ENCODE assay signal across 11 cellular contexts in the genomic region with DNA sequence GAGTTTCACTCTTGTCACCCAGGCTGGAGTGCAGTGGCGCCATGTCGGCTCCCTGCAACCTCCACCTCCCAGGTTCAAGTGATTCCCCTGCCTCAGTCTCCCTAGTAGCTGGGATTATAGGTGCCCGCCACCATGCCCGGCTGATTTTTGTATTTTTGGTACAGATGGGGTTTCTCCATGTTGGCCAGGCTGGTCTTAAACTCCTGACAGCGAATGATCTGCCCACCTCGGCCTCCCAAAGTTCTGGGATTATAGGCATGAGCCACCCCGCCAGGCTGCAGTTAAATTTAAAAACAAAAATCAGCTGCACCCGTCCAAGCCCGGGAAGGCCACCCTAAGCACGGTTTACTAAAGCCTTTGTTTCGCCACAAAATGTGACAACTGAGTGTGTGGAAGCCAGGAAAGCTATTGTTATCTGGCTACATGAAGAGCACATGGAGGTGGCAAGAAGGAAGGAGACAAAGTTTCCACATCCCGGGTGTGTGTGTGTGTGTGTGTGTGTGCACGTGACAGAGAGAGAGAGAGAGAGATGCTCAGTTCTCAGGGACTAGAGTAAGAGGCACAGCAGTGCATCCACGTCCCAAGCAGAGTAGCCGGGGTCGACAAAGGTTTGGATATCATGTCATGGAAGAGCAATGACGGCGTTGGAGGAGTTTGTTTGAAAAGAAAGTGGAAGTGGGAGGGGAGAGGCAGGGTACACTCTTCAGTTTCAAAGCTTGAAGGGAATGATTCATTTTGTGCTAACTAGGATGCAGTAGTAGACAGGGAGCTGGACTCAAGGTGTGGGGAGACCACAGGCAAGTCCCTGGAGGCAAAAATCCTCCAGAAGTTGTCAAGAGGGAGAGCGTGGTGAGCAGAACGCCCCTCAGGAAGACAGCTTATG. TPM values are rescaled to one million over a fixed set of nuclear protein-coding genes. Genes with fewer than 3 reads are reported as not detected.
DNase-seq lines count a peak whose midpoint lies in the region; ATAC-seq lines count a peak whose summit lies in the region.
"Had no signal": no experiment of that assay in that cellular context is flagged by ENCODE, and none has a peak within 500 bp of the region (broad histone marks: within the 10 kb centered on the region; RNA-seq: fewer than 3 reads in every experiment).

No MANE protein-coding gene starts in this region.

- no peaks in the 10 kb centered on the region for H3K9me3 Mint-ChIP-seq in activated CD4-positive, alpha-beta memory T cell treated with anti-CD3 and anti-CD28 coated beads, Interleukin-2, amount 10 ng/mL, durations not matched to agents 7 days and 5 days
- H3K9me3 Mint-ChIP-seq: WTC11 had no signal

- peak overlapping the region; percentile 63 for H3K4me3 Mint-ChIP-seq in activated CD4-positive, alpha-beta memory T cell treated with anti-CD3 and anti-CD28 coated beads, Interleukin-2, amount 10 ng/mL, durations not matched to agents 7 days and 5 days
- H3K4me3 Mint-ChIP-seq: WTC11 had no signal

- no peaks in the 10 kb centered on the region for H3K27me3 Mint-ChIP-seq in activated CD4-positive, alpha-beta memory T cell treated with anti-CD3 and anti-CD28 coated beads, Interleukin-2, amount 10 ng/mL, durations not matched to agents 7 days and 5 days

- POLR2A ChIA-PET in activated CD4-positive, alpha-beta memory T cell treated with anti-CD3 and anti-CD28 coated beads, Interleukin-2, amount 10 ng/mL, durations not matched to agents 7 days and 5 days (lab: Charles Lee), result interaction anchor here (1.0 to 15.5 kb wide), 10 partner anchors 9 to 530 kb away, joined by 3 to 335 read pairs (median 5); partner anchors contain the start of genes ATG16L1, EIF4E2, INPP5D and TIGD1

- peak overlapping the region; percentile 97 for H3K27ac Mint-ChIP-seq in activated CD4-positive, alpha-beta memory T cell treated with anti-CD3 and anti-CD28 coated beads, Interleukin-2, amount 10 ng/mL, durations not matched to agents 7 days and 5 days
- H3K27ac Mint-ChIP-seq: WTC11 had no signal

- CTCF ChIA-PET in activated CD4-positive, alpha-beta memory T cell treated with anti-CD3 and anti-CD28 coated beads, Interleukin-2, amount 10 ng/mL, durations not matched to agents 7 days and 5 days (lab: Charles Lee), result interaction anchor here (0.5 to 4.4 kb wide), 4 partner anchors 12 to 188 kb away, joined by 3 to 33 read pairs (median 3); partner anchors contain the start of gene INPP5D

- H3K36me3 Mint-ChIP-seq in activated CD4-positive, alpha-beta memory T cell treated with anti-CD3 and anti-CD28 coated beads, Interleukin-2, amount 10 ng/mL, durations not matched to agents 7 days and 5 days (ENCODE audit: low read depth), result peaks cover 67% of the 10 kb centered on the region
- H3K36me3 Mint-ChIP-seq: WTC11 had no signal

- no peak for ATAC-seq in GM21526 (IDR thresholded peaks at IDR 0.05; ENCODE audit: low FRiP score, unreplicated experiment)
- ATAC-seq: WTC11 had no signal

- DNase-seq in stimulated activated CD4-positive, alpha-beta T cell treated with anti-CD3 and anti-CD28 coated beads, Interleukin-15, amount 100 ng/mL, for 24 hours, result peak; percentile 45
- DNase-seq in stimulated activated CD4-positive, alpha-beta T cell treated with anti-CD3 and anti-CD28 coated beads, Interleukin-4, amount 100 ng/mL, for 4 hours, result no peak
- DNase-seq in activated CD4-positive, alpha-beta memory T cell treated with anti-CD3 and anti-CD28 coated beads, Interleukin-2, amount 10 ng/mL, durations not matched to agents 7 days and 5 days, result peak; percentile 41
- DNase-seq in islet precursor cell (peak; percentile 37), middle frontal gyrus (ENCODE audit: extremely low spot score, low spot score) (no peak), DMS 273 treated with DMSO at 0.1 percent for 48 hours (lab: John Stamatoyannopoulos, UW) (no peak), NCI-H2081 (lab: John Stamatoyannopoulos, UW) (no peak)
- DNase-seq: stimulated activated CD4-positive, alpha-beta T cell treated with anti-CD3 and anti-CD28 coated beads, Interleukin-12 subunit alpha, Interleukin-12 subunit beta, amount 100 ng/mL, for 4 hours had no signal

- H3K4me1 Mint-ChIP-seq in activated CD4-positive, alpha-beta memory T cell treated with anti-CD3 and anti-CD28 coated beads, Interleukin-2, amount 10 ng/mL, durations not matched to agents 7 days and 5 days, result peaks cover 75% of the 10 kb centered on the region

RNA-seq across cellular contexts. Expression of gene INPP5D, which starts 20.1 kb away (rescaled TPM):
- 100 to 1,000 TPM; 157 to 163 TPM for total RNA-seq in activated CD4-positive, alpha-beta memory T cell treated with anti-CD3 and anti-CD28 coated beads, Interleukin-2, amount 10 ng/mL, durations not matched to agents 7 days and 5 days

RNA-seq across cellular contexts. Expression of gene NEU2, which starts 47.7 kb away (rescaled TPM):
- not detected for total RNA-seq in activated CD4-positive, alpha-beta memory T cell treated with anti-CD3 and anti-CD28 coated beads, Interleukin-2, amount 10 ng/mL, durations not matched to agents 7 days and 5 days
- total RNA-seq: astrocyte, WTC11 had no signal

Comparison
In these comparisons a context has a peak if more than half of its experiments do, and no peak if none do; other contexts are left out.
1. DNase-seq: peak in stimulated activated CD4-positive, alpha-beta T cell treated with anti-CD3 and anti-CD28 coated beads, Interleukin-15, amount 100 ng/mL, for 24 hours (single experiment), activated CD4-positive, alpha-beta memory T cell treated with anti-CD3 and anti-CD28 coated beads, Interleukin-2, amount 10 ng/mL, durations not matched to agents 7 days and 5 days (single experiment) and islet precursor cell (single experiment); none in stimulated activated CD4-positive, alpha-beta T cell treated with anti-CD3 and anti-CD28 coated beads, Interleukin-4, amount 100 ng/mL, for 4 hours (0 of 2), middle frontal gyrus (single experiment), DMS 273 treated with DMSO at 0.1 percent for 48 hours (single experiment) and NCI-H2081 (0 of 2).